ENCODE assay signal across 8 cellular contexts in the genomic region with DNA sequence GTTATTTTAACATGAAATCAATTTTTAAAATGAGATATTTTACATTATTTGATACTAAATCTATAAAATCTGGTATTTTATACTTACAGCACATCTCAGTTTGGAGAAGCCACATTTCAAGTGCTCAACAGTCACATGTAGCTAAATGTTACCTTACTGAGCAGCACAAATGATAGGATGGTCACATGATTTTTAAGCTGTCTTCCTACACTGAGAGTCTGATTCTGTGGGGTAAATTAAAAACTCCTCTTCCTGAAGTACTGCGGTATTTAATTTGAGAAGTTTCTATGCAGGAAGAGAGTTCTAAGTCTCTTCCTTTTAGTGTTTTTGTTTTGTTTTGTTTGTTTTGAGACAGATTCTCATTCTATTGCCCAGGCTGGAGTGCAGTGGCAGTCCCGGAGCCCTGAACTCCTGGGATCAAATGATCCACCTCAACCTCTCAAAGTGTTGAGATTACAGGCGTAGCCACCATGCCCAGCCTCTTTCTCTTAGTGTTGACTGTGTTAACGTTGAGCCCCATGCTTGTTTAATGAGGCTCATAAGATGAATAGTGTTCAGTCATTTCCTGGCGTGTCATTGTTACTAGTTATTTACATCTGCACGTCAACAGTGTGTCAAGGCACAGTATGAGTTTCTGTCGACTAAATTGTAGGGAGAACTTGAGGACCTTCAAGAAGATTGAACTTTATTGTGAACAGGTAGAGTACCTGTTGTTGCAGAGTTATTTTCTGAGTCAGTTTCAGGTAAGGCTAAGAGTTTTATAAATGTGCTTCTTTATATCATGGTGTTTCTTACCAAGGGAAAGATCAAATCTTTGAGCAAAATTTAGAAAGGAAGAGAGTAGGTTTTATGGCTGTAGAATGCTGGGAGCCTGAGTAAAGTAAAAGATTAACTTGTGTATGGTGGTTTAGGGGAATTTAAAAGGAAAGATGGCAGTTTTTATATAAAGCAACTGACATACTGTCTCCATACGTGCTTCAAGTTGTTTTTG. TPM values are rescaled to one million over a fixed set of nuclear protein-coding genes. Genes with fewer than 3 reads are reported as not detected.
DNase-seq lines count a peak whose midpoint lies in the region; ATAC-seq and TF ChIP-seq lines count a peak whose summit lies in the region.

No MANE protein-coding gene starts in this region.

- no peak overlapping the region for H2AK5ac ChIP-seq in neuronal stem cell (ENCODE audit: low read depth, low read length)

- H3K79me1 ChIP-seq in neuronal stem cell (ENCODE audit: low read depth, low read length), result no peaks in the 10 kb centered on the region

- TF ChIP-seq POLR2A in esophagus squamous epithelium (IDR thresholded peaks at IDR 0.05), result peak in 1 of 4 donors; percentile 47

- no peaks in the 10 kb centered on the region for H3K27me3 Mint-ChIP-seq in activated naive CD4-positive, alpha-beta T cell treated with anti-CD3 and anti-CD28 coated beads for 36 hours (ENCODE audit: low read depth)

- peak overlapping the region; percentile 71 for H3K4me3 Mint-ChIP-seq in activated naive CD4-positive, alpha-beta T cell treated with anti-CD3 and anti-CD28 coated beads for 36 hours

- H3K9me3 ChIP-seq in esophagus squamous epithelium (no peaks in the 10 kb centered on the region), stomach smooth muscle (ENCODE audit: control insufficient read depth in 2 of 2, low read length in 2 of 2) (no peaks in the 10 kb centered on the region), ascending aorta (no peaks in the 10 kb centered on the region), neuronal stem cell (replicated peaks in 1 of 2; ENCODE audit: control insufficient read depth in 2 of 2, insufficient read depth in 1 of 2, low read depth in 1 of 2, low read length in 2 of 2) (no peaks in the 10 kb centered on the region)

- no peak overlapping the region for H2BK12ac ChIP-seq in neuronal stem cell (ENCODE audit: low read length)

- peak; percentile 60 for DNase-seq in activated naive CD4-positive, alpha-beta T cell treated with anti-CD3 and anti-CD28 coated beads for 36 hours
- no peak for DNase-seq in activated naive CD4-positive, alpha-beta T cell (lab: John Stamatoyannopoulos, UW)
- DNase-seq in T-helper 9 cell, result peak; percentile 6
- DNase-seq in esophagus squamous epithelium (lab: John Stamatoyannopoulos, UW), result no peak
- DNase-seq in ascending aorta (ENCODE audit: low spot score in 2 of 2), result no peak
- no peak for DNase-seq in neuronal stem cell (ENCODE audit: low spot score)

- TF ChIP-seq CTCF in esophagus squamous epithelium (IDR thresholded peaks at IDR 0.05) (no peak), ascending aorta (IDR thresholded peaks at IDR 0.05) (no peak)

- H3K27me3 ChIP-seq in esophagus squamous epithelium, result no peaks in the 10 kb centered on the region
- no peaks in the 10 kb centered on the region for H3K27me3 ChIP-seq in stomach smooth muscle (ENCODE audit: control insufficient read depth in 1 of 2, insufficient read depth in 2 of 2, low read length in 2 of 2)
- H3K27me3 ChIP-seq in ascending aorta, result no peaks in the 10 kb centered on the region
- H3K27me3 ChIP-seq in neuronal stem cell (ENCODE audit: control insufficient read depth in 3 of 3, insufficient read depth in 3 of 3, low read depth in 1 of 3, low read length in 3 of 3), result no peaks in the 10 kb centered on the region

- CTCF ChIA-PET in activated naive CD4-positive, alpha-beta T cell treated with anti-CD3 and anti-CD28 coated beads for 36 hours (lab: Charles Lee), result interaction anchor here (0.7 kb wide), 1 partner anchor 44 kb away, joined by 5 read pairs; no protein-coding TSS in a partner anchor

- no peak overlapping the region for H3K23ac ChIP-seq in neuronal stem cell (ENCODE audit: low read depth, low read length, poor library complexity)

- intact Hi-C loops in activated naive CD4-positive, alpha-beta T cell treated with anti-CD3 and anti-CD28 coated beads for 36 hours (cut with micrococcal nuclease), result loop anchor here (1.0 to 10.0 kb wide), 10 partner anchors 10 to 1915 kb away; partner anchors contain the start of genes AHCTF1, DESI2 and ZNF669
- intact Hi-C loops in esophagus squamous epithelium (cut with DNase I), result loop anchor here (10.0 kb wide), 1 partner anchor 115 kb away; no protein-coding TSS in a partner anchor
- intact Hi-C loops in ascending aorta (cut with DNase I), result loop anchor here (5.0 kb wide), 6 partner anchors 38 to 1707 kb away; partner anchors contain the start of genes HNRNPU, SMYD3 and ZNF496

- H3K27ac Mint-ChIP-seq in activated naive CD4-positive, alpha-beta T cell treated with anti-CD3 and anti-CD28 coated beads for 36 hours, result peak overlapping the region; percentile 98

- no peak for ATAC-seq in GM18517 (IDR thresholded peaks at IDR 0.05; ENCODE audit: unreplicated experiment)

- H3K27ac ChIP-seq in esophagus squamous epithelium (peak overlapping the region; percentile 44 to 99 (median 90)), stomach smooth muscle (ENCODE audit: low read length) (peak overlapping the region; percentile 31), ascending aorta (peak overlapping the region in 1 of 2 donors; percentile 17), neuronal stem cell (replicated peaks; ENCODE audit: low read length) (no peak overlapping the region)

- WGBS in esophagus squamous epithelium, 2 donors, result 41 to 42% methylated on average over 8 of the region's 8 CpGs
- no CpG with 5 or more reads among the region's 8 CpGs for WGBS in neuronal stem cell (ENCODE audit: extremely low coverage in 2 of 2, insufficient read length in 2 of 2, insufficient replicate concordance in 1 of 2), 2 donors

- no peak overlapping the region for H3K4me2 ChIP-seq in neuronal stem cell (ENCODE audit: insufficient read depth, low read length, poor library complexity, severe bottlenecking)

- H2AFZ ChIP-seq in neuronal stem cell (ENCODE audit: low read length), result no peak overlapping the region

- H2BK120ac ChIP-seq in neuronal stem cell (ENCODE audit: low read depth, low read length), result no peak overlapping the region

- H3K4me1 ChIP-seq in esophagus squamous epithelium, result peaks cover 9 to 84% (median 20%) of the 10 kb centered on the region in 3 donors
- peaks cover 13% of the 10 kb centered on the region for H3K4me1 ChIP-seq in stomach smooth muscle (ENCODE audit: control insufficient read depth, insufficient read depth, low read length)
- peaks cover 11 to 23% of the 10 kb centered on the region in 2 donors for H3K4me1 ChIP-seq in ascending aorta
- H3K4me1 ChIP-seq in neuronal stem cell (ENCODE audit: control insufficient read depth in 2 of 2, insufficient read depth in 1 of 2, low read depth in 1 of 2, low read length in 2 of 2), result peaks cover 4 to 5% of the 10 kb centered on the region in 2 donors

- H3K14ac ChIP-seq in neuronal stem cell (ENCODE audit: low read length), result no peak overlapping the region

- no peaks in the 10 kb centered on the region for H3K9me3 Mint-ChIP-seq in activated naive CD4-positive, alpha-beta T cell treated with anti-CD3 and anti-CD28 coated beads for 36 hours

- no peaks in the 10 kb centered on the region for H3K36me3 ChIP-seq in esophagus squamous epithelium
- H3K36me3 ChIP-seq in stomach smooth muscle (ENCODE audit: control insufficient read depth in 2 of 2, insufficient read depth in 2 of 2, low read length in 2 of 2), result no peaks in the 10 kb centered on the region
- H3K36me3 ChIP-seq in ascending aorta, result no peaks in the 10 kb centered on the region
- no peaks in the 10 kb centered on the region for H3K36me3 ChIP-seq in neuronal stem cell (replicated peaks in 1 of 2; ENCODE audit: control insufficient read depth in 2 of 2, insufficient read depth in 2 of 2, low read length in 2 of 2)

- no peak overlapping the region for H4K8ac ChIP-seq in neuronal stem cell (ENCODE audit: low read depth, low read length)

- no peak overlapping the region for H3K4ac ChIP-seq in neuronal stem cell (ENCODE audit: low read length)

- H3K9ac ChIP-seq in stomach smooth muscle (ENCODE audit: low read length in 2 of 2) (no peak overlapping the region), neuronal stem cell (ENCODE audit: low read depth, low read length, poor library complexity) (no peak overlapping the region)

- no peak overlapping the region for H3K18ac ChIP-seq in neuronal stem cell (ENCODE audit: low read length)

- H3K4me1 Mint-ChIP-seq in activated naive CD4-positive, alpha-beta T cell treated with anti-CD3 and anti-CD28 coated beads for 36 hours (ENCODE audit: low read depth), result peaks cover 59% of the 10 kb centered on the region

- no peak overlapping the region for H2BK5ac ChIP-seq in neuronal stem cell (ENCODE audit: low read length)

- peaks cover 6% of the 10 kb centered on the region for H3K36me3 Mint-ChIP-seq in activated naive CD4-positive, alpha-beta T cell treated with anti-CD3 and anti-CD28 coated beads for 36 hours (ENCODE audit: low read depth)

- no peak overlapping the region for H2BK15ac ChIP-seq in neuronal stem cell (ENCODE audit: low read length)

- no peak overlapping the region for H4K91ac ChIP-seq in neuronal stem cell (ENCODE audit: low read depth, low read length, poor library complexity)

- H3K4me3 ChIP-seq in esophagus squamous epithelium (peak overlapping the region in 2 of 4 donors; percentile 7 to 41), stomach smooth muscle (ENCODE audit: low read length in 2 of 2) (no peak overlapping the region), ascending aorta (no peak overlapping the region), neuronal stem cell (ENCODE audit: low read length in 2 of 2) (no peak overlapping the region)

RNA-seq across cellular contexts. Expression of gene CNST, which starts 3.3 kb away (rescaled TPM):
- total RNA-seq in activated naive CD4-positive, alpha-beta T cell treated with anti-CD3 and anti-CD28 coated beads for 36 hours, result 10 to 100 TPM; 22.1 to 25.3 TPM
- total RNA-seq in esophagus squamous epithelium (10 to 100 TPM in 2 of 4 donors, 1 to 10 TPM in 2; 7.5 to 31.5 (median 12.4) TPM), ascending aorta (125 TPM)
- 8.5 TPM for polyA plus RNA-seq in neuronal stem cell (2013, experiment 1 of 2)
- polyA plus RNA-seq in neuronal stem cell (2013, experiment 2 of 2), result 8.6 TPM

RNA-seq across cellular contexts. Expression of gene TFB2M, which starts 3.5 kb away (rescaled TPM):
- total RNA-seq in activated naive CD4-positive, alpha-beta T cell treated with anti-CD3 and anti-CD28 coated beads for 36 hours, result 10 to 100 TPM; 10.8 to 11.1 TPM
- total RNA-seq in esophagus squamous epithelium (10 to 100 TPM in 3 of 4 donors, 1 to 10 TPM in 1; 6.2 to 17.7 (median 12.4) TPM), ascending aorta (1.6 TPM)
- polyA plus RNA-seq in neuronal stem cell (2013, experiment 1 of 2), result 10.4 TPM
- 10.6 TPM for polyA plus RNA-seq in neuronal stem cell (2013, experiment 2 of 2)

Comparison
In these comparisons a context has a peak if more than half of its experiments do, and no peak if none do; other contexts are left out.
1. DNase-seq: peak in activated naive CD4-positive, alpha-beta T cell treated with anti-CD3 and anti-CD28 coated beads for 36 hours (single experiment) and T-helper 9 cell (single experiment); none in activated naive CD4-positive, alpha-beta T cell (0 of 4), esophagus squamous epithelium (single experiment), ascending aorta (0 of 2) and neuronal stem cell (single experiment).